Comparison of ENCODE assay signal across 18 cellular contexts in genomic region chr3:174951498-174951897, GRCh38.
DNase-seq lines count a peak whose midpoint lies in the region; ATAC-seq, FAIRE-seq and TF ChIP-seq lines count a peak whose summit lies in the region.
"Had no signal": no experiment of that assay in that cellular context is flagged by ENCODE, and none has a peak within 500 bp of the region (broad histone marks: within the 10 kb centered on the region; RNA-seq: fewer than 3 reads in every experiment).

No MANE protein-coding gene starts in this region.

- H3K4me3 ChIP-seq in HCT116 (replicated peaks in 1 of 2; ENCODE audit: low read depth in 1 of 2, low read length in 2 of 2): no peak overlapping the region
- no peak overlapping the region for H3K4me3 ChIP-seq in astrocyte (ENCODE audit: insufficient read depth, low read depth, low read length)
- H3K4me3 ChIP-seq in naive thymus-derived CD4-positive, alpha-beta T cell (ENCODE audit: low read length): no peak overlapping the region

- H3K9ac ChIP-seq in HCT116 (ENCODE audit: low read length) (no peak overlapping the region), astrocyte (ENCODE audit: low read length) (no peak overlapping the region)

- H3K36me3 ChIP-seq in HCT116 (ENCODE audit: control insufficient read depth in 1 of 2, insufficient read depth in 2 of 2, low read length in 2 of 2) (no peaks in the 10 kb centered on the region), astrocyte (ENCODE audit: insufficient read depth, low read length) (no peaks in the 10 kb centered on the region)
- H3K36me3 ChIP-seq in naive thymus-derived CD4-positive, alpha-beta T cell (ENCODE audit: control insufficient read depth in 2 of 3, insufficient read depth in 3 of 3, low read length in 3 of 3): no peaks in the 10 kb centered on the region

- intact Hi-C loops in HCT116 (cut with micrococcal nuclease): no loop called here
- intact Hi-C loops in activated CD4-positive, alpha-beta T cell treated with anti-CD3 and anti-CD28 coated beads for 36 hours (cut with DNase I, micrococcal nuclease): no loop called here
- intact Hi-C loops in naive thymus-derived CD4-positive, alpha-beta T cell (cut with micrococcal nuclease): no loop called here

- H3K9me3 ChIP-seq in HCT116 (ENCODE audit: control insufficient read depth in 1 of 2, insufficient read depth in 1 of 2, low read depth in 1 of 2, low read length in 2 of 2): no peaks in the 10 kb centered on the region
- H3K9me3 ChIP-seq in astrocyte (ENCODE audit: insufficient read depth, low read depth, low read length): no peaks in the 10 kb centered on the region
- no peaks in the 10 kb centered on the region for H3K9me3 ChIP-seq in naive thymus-derived CD4-positive, alpha-beta T cell (ENCODE audit: control insufficient read depth in 2 of 3, low read length in 3 of 3)

- TF ChIP-seq RAD21 in HCT116 (IDR thresholded peaks at IDR 0.05; ENCODE audit: low read depth): no peak

- CTCF ChIA-PET in HCT116 (lab: Charles Lee): no interaction called here
- CTCF ChIA-PET in activated CD4-positive, alpha-beta T cell treated with anti-CD3 and anti-CD28 coated beads for 36 hours (lab: Charles Lee): no interaction called here
- CTCF ChIA-PET in naive thymus-derived CD4-positive, alpha-beta T cell (lab: Charles Lee): no interaction called here

- H3K79me2 ChIP-seq in HCT116 (ENCODE audit: insufficient read depth, low read length) (no peaks in the 10 kb centered on the region), astrocyte (ENCODE audit: insufficient read depth, low read length) (no peaks in the 10 kb centered on the region)

- no peak for TF ChIP-seq POLR2A in HCT116 (IDR thresholded peaks at IDR 0.05; ENCODE audit: borderline replicate concordance, extremely low read depth, insufficient read depth, insufficient read length)

- POLR2A ChIA-PET in HCT116 (lab: Charles Lee): interaction anchor here (1.1 kb wide), 1 partner anchor 9 kb away, joined by 3 read pairs; no protein-coding TSS in a partner anchor
- POLR2A ChIA-PET in activated CD4-positive, alpha-beta T cell treated with anti-CD3 and anti-CD28 coated beads for 36 hours (lab: Charles Lee): no interaction called here
- POLR2A ChIA-PET in naive thymus-derived CD4-positive, alpha-beta T cell (lab: Charles Lee): no interaction called here

- H4K20me1 ChIP-seq in HCT116 (ENCODE audit: insufficient read depth): no peaks in the 10 kb centered on the region
- no peaks in the 10 kb centered on the region for H4K20me1 ChIP-seq in astrocyte (ENCODE audit: insufficient read depth, low read length)

- no peaks in the 10 kb centered on the region for H3K9me2 ChIP-seq in HCT116 (ENCODE audit: insufficient read depth)

- no TSS peak for BruUV-seq in HCT116 (replicated peaks; lab: Mats Ljungman, UMichigan)

- H3K27ac ChIP-seq in 22Rv1 (peak overlapping the region; percentile 41), HCT116 (ENCODE audit: low read depth, low read length) (no peak overlapping the region), astrocyte (ENCODE audit: low read depth, low read length) (peak overlapping the region; percentile 77), foreskin keratinocyte (peak overlapping the region; percentile 37)
- H3K27ac ChIP-seq in naive thymus-derived CD4-positive, alpha-beta T cell (ENCODE audit: low read depth, low read length): no peak overlapping the region

- no peaks in the 10 kb centered on the region for H3K27me3 Mint-ChIP-seq in astrocyte (ENCODE audit: low read depth, unreplicated experiment)
- no peaks in the 10 kb centered on the region for H3K27me3 Mint-ChIP-seq in activated CD4-positive, alpha-beta T cell treated with anti-CD3 and anti-CD28 coated beads for 36 hours
- no peaks in the 10 kb centered on the region for H3K27me3 Mint-ChIP-seq in naive thymus-derived CD4-positive, alpha-beta T cell

- peak overlapping the region; percentile 93 for H3K27ac Mint-ChIP-seq in astrocyte (ENCODE audit: unreplicated experiment)
- H3K27ac Mint-ChIP-seq in activated CD4-positive, alpha-beta T cell treated with anti-CD3 and anti-CD28 coated beads for 36 hours: no peak overlapping the region
- H3K27ac Mint-ChIP-seq in naive thymus-derived CD4-positive, alpha-beta T cell: no peak overlapping the region

- ATAC-seq in HCT116 (no peak), foreskin keratinocyte (no peak), GM19455 (IDR thresholded peaks at IDR 0.05; ENCODE audit: unreplicated experiment) (no peak)
- ATAC-seq in activated CD4-positive, alpha-beta T cell treated with anti-CD3 and anti-CD28 coated beads for 36 hours: no peak
- no peak for ATAC-seq in naive thymus-derived CD4-positive, alpha-beta T cell

- H3K4me3 Mint-ChIP-seq in astrocyte (ENCODE audit: unreplicated experiment): no peak overlapping the region
- H3K4me3 Mint-ChIP-seq in activated CD4-positive, alpha-beta T cell treated with anti-CD3 and anti-CD28 coated beads for 36 hours: no peak overlapping the region
- no peak overlapping the region for H3K4me3 Mint-ChIP-seq in naive thymus-derived CD4-positive, alpha-beta T cell

- DNase-seq in HCT116 (ENCODE audit: low read depth, low spot score) (no peak), astrocyte (ENCODE audit: low read depth) (no peak), foreskin keratinocyte (no peak), medulla oblongata (ENCODE audit: extremely low spot score) (no peak)
- no peak for DNase-seq in activated CD4-positive, alpha-beta T cell treated with anti-CD3 and anti-CD28 coated beads for 36 hours
- DNase-seq in naive thymus-derived CD4-positive, alpha-beta T cell: no peak
- DNase-seq: C1 segment of cervical spinal cord, GF-D8, MM.1S, NCI-H1105, NCI-H1694, NCI-H345, NCI-H526, RPMI8226 had no signal

- FAIRE-seq in astrocyte (lab: Jason Lieb, UNC): no peak
- FAIRE-seq: A204.1, GM12891 had no signal

- RAD21 ChIA-PET in HCT116 (lab: Charles Lee; ENCODE audit: low non-redundant PET in 1 of 2, low total read pairs in 2 of 2, uncharacterized antibody in 2 of 2, unreplicated experiment in 2 of 2): no interaction called here

- TF ChIP-seq CTCF in 22Rv1 (IDR thresholded peaks at IDR 0.05) (no peak), HCT116 (IDR thresholded peaks at IDR 0.05 in 2 of 3, conservative IDR thresholded peaks at IDR 0.05 in 1 of 3; ENCODE audit: borderline replicate concordance in 1 of 3, insufficient read depth in 1 of 3, low read depth in 2 of 3, low read length in 2 of 3) (no peak), astrocyte (IDR thresholded peaks at IDR 0.05; ENCODE audit: insufficient read depth, low read depth, low read length) (no peak), foreskin keratinocyte (conservative IDR thresholded peaks at IDR 0.05) (no peak)

- no peaks in the 10 kb centered on the region for H3K36me3 Mint-ChIP-seq in astrocyte (ENCODE audit: low read depth, unreplicated experiment)
- H3K36me3 Mint-ChIP-seq in activated CD4-positive, alpha-beta T cell treated with anti-CD3 and anti-CD28 coated beads for 36 hours (ENCODE audit: low read depth): no peaks in the 10 kb centered on the region
- no peaks in the 10 kb centered on the region for H3K36me3 Mint-ChIP-seq in naive thymus-derived CD4-positive, alpha-beta T cell

- H3K9me3 Mint-ChIP-seq in astrocyte (ENCODE audit: unreplicated experiment): no peaks in the 10 kb centered on the region
- no peaks in the 10 kb centered on the region for H3K9me3 Mint-ChIP-seq in activated CD4-positive, alpha-beta T cell treated with anti-CD3 and anti-CD28 coated beads for 36 hours (ENCODE audit: low read depth)
- peaks cover 0 to 6% (median 1%) of the 10 kb centered on the region in 11 donors for H3K9me3 Mint-ChIP-seq in naive thymus-derived CD4-positive, alpha-beta T cell

- H3K4me1 ChIP-seq in HCT116 (ENCODE audit: control insufficient read depth in 1 of 2, insufficient read depth in 2 of 2, low read length in 2 of 2) (peaks cover 15 to 27% of the 10 kb centered on the region in 2 experiments), astrocyte (ENCODE audit: insufficient read depth, low read length) (peaks cover 35% of the 10 kb centered on the region), foreskin keratinocyte (peaks cover 36% of the 10 kb centered on the region)
- H3K4me1 ChIP-seq in naive thymus-derived CD4-positive, alpha-beta T cell (ENCODE audit: control insufficient read depth in 2 of 2, insufficient read depth in 2 of 2, low read length in 2 of 2): no peaks in the 10 kb centered on the region

- H3K27me3 ChIP-seq in HCT116 (ENCODE audit: insufficient read depth, low read length) (no peaks in the 10 kb centered on the region), astrocyte (ENCODE audit: insufficient read depth, low read length) (no peaks in the 10 kb centered on the region), foreskin keratinocyte (no peaks in the 10 kb centered on the region)
- H3K27me3 ChIP-seq in naive thymus-derived CD4-positive, alpha-beta T cell (ENCODE audit: control insufficient read depth in 2 of 2, insufficient read depth in 2 of 2, low read length in 2 of 2): no peaks in the 10 kb centered on the region

- peak overlapping the region; percentile 59 for H2AFZ ChIP-seq in HCT116 (ENCODE audit: low read depth, low read length, poor library complexity, severe bottlenecking)
- H2AFZ ChIP-seq in astrocyte (ENCODE audit: low read depth, low read length): no peak overlapping the region

- peaks cover 27% of the 10 kb centered on the region for H3K4me1 Mint-ChIP-seq in astrocyte (ENCODE audit: low read depth, unreplicated experiment)
- no peaks in the 10 kb centered on the region for H3K4me1 Mint-ChIP-seq in activated CD4-positive, alpha-beta T cell treated with anti-CD3 and anti-CD28 coated beads for 36 hours
- H3K4me1 Mint-ChIP-seq in naive thymus-derived CD4-positive, alpha-beta T cell: no peaks in the 10 kb centered on the region

- H3K4me2 ChIP-seq in HCT116 (ENCODE audit: low read length): peak overlapping the region; percentile 64
- H3K4me2 ChIP-seq in astrocyte (ENCODE audit: low read length): peak overlapping the region; percentile 39

TF ChIP-seq in HCT116, 20 proteins besides CTCF, POLR2A, EP300 and RAD21 (continues in another document):
- no peak for TF ChIP-seq MAX (IDR thresholded peaks at IDR 0.05)
- TF ChIP-seq POLR2AphosphoS5 (IDR thresholded peaks at IDR 0.05; ENCODE audit: low read depth, low read length): no peak
- TF ChIP-seq FOSL1 (IDR thresholded peaks at IDR 0.05; ENCODE audit: low read depth): no peak
- no peak for TF ChIP-seq EZH2 (IDR thresholded peaks at IDR 0.05)
- TF ChIP-seq CEBPB (IDR thresholded peaks at IDR 0.05; ENCODE audit: low read depth): no peak
- no peak for TF ChIP-seq CBX3 (IDR thresholded peaks at IDR 0.05; ENCODE audit: low read depth)
- TF ChIP-seq ZNF274 (IDR thresholded peaks at IDR 0.05; ENCODE audit: low read depth, low read length): no peak
- TF ChIP-seq ZFX (IDR thresholded peaks at IDR 0.05): no peak
- TF ChIP-seq ELF1 (IDR thresholded peaks at IDR 0.05; ENCODE audit: borderline replicate concordance, low read depth): no peak
- TF ChIP-seq, protein P1, sequence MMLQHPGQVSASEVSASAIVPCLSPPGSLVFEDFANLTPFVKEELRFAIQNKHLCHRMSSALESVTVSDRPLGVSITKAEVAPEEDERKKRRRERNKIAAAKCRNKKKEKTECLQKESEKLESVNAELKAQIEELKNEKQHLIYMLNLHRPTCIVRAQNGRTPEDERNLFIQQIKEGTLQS (IDR thresholded peaks at IDR 0.05): no peak

Comparison
In these comparisons a context has a peak if more than half of its experiments do, and no peak if none do; other contexts are left out.
1. H3K27ac ChIP-seq: peak in 22Rv1 (single experiment), astrocyte (single experiment) and foreskin keratinocyte (single experiment); none in HCT116 (single experiment) and naive thymus-derived CD4-positive, alpha-beta T cell (single experiment).